ENCODE assay signal across 12 cellular contexts in genomic region chr16:49513040-49513439, GRCh38.
DNase-seq lines count a peak whose midpoint lies in the region; ATAC-seq, FAIRE-seq and TF ChIP-seq lines count a peak whose summit lies in the region.
"Had no signal": no experiment of that assay in that cellular context is flagged by ENCODE, and none has a peak within 500 bp of the region (broad histone marks: within the 10 kb centered on the region; RNA-seq: fewer than 3 reads in every experiment).

No MANE protein-coding gene starts in this region.

- no peaks in the 10 kb centered on the region for H3K79me1 ChIP-seq in H1 (ENCODE audit: low read depth, low read length)

- no peak overlapping the region for H2BK20ac ChIP-seq in H1 (ENCODE audit: low read length)

- POLR2A ChIA-PET in H1 (lab: Charles Lee; ENCODE audit: partially characterized antibody): no interaction called here

- H3K79me2 ChIP-seq in H1 (ENCODE audit: control insufficient read depth in 1 of 2, insufficient read depth in 2 of 2, low read length in 2 of 2): no peaks in the 10 kb centered on the region

- H2AK5ac ChIP-seq in H1 (ENCODE audit: low read depth, low read length): no peak overlapping the region

- H2BK12ac ChIP-seq in H1 (ENCODE audit: low read depth, low read length): no peak overlapping the region

- no peak for FAIRE-seq in H1 (lab: Jason Lieb, UNC)

- peak in 5 of 12 donors; percentile 9 to 24 (median 13) for TF ChIP-seq CTCF in heart left ventricle (IDR thresholded peaks at IDR 0.05)
- peak; percentile 27 for TF ChIP-seq CTCF in NB4 (IDR thresholded peaks at IDR 0.05; ENCODE audit: low read depth, low read length)
- TF ChIP-seq CTCF in H1 (IDR thresholded peaks at IDR 0.05; ENCODE audit: control extremely low read depth in 1 of 3, insufficient read depth in 1 of 3, low read depth in 1 of 3, low read length in 3 of 3): peak; percentile 53 to 61 (median 61)
- TF ChIP-seq CTCF in type B pancreatic cell (conservative IDR thresholded peaks at IDR 0.05): peak; percentile 37

- no peak overlapping the region for H2AFZ ChIP-seq in H1 (ENCODE audit: low read length)

- H4K8ac ChIP-seq in H1 (ENCODE audit: extremely low read depth, insufficient read depth, low read length): no peak overlapping the region

- H3K4me3 ChIP-seq in heart left ventricle (no peak overlapping the region), NB4 (ENCODE audit: low read depth, low read length) (no peak overlapping the region), H1 (ENCODE audit: extremely low read depth in 1 of 4, insufficient read depth in 2 of 4, low read depth in 3 of 4, low read length in 4 of 4) (no peak overlapping the region)
- H3K4me3 ChIP-seq: SK-N-MC, tibial artery had no signal

- ATAC-seq in heart left ventricle (peak in 3 of 4 donors; percentile 29 to 69 (median 47)), Right ventricle myocardium inferior (no peak), HG02763 (IDR thresholded peaks at IDR 0.05; ENCODE audit: unreplicated experiment) (no peak)

- no peak overlapping the region for H2BK15ac ChIP-seq in H1 (ENCODE audit: low read length)

- TF ChIP-seq POLR2A in heart left ventricle (IDR thresholded peaks at IDR 0.05): no peak
- TF ChIP-seq POLR2A in NB4 (IDR thresholded peaks at IDR 0.05; ENCODE audit: extremely low read depth, insufficient read length): no peak
- TF ChIP-seq POLR2A in H1 (IDR thresholded peaks at IDR 0.05; ENCODE audit: control extremely low read depth in 1 of 2, low read depth in 2 of 2, low read length in 2 of 2): no peak

- no peak overlapping the region for H2BK5ac ChIP-seq in H1 (ENCODE audit: low read depth, low read length)

- no peak for TF ChIP-seq EP300 in H1 (IDR thresholded peaks at IDR 0.05; ENCODE audit: borderline replicate concordance in 1 of 2, low read depth in 2 of 2, low read length in 2 of 2)

- H3K9me3 Mint-ChIP-seq in type B pancreatic cell: no peaks in the 10 kb centered on the region
- H3K9me3 Mint-ChIP-seq: CD14-positive monocyte had no signal

- H3K27me3 Mint-ChIP-seq in type B pancreatic cell: no peaks in the 10 kb centered on the region

- no peak overlapping the region for H3K56ac ChIP-seq in H1 (replicated peaks; ENCODE audit: insufficient read length, low read depth, low read length)

- no peak overlapping the region for H2BK120ac ChIP-seq in H1 (replicated peaks; ENCODE audit: low read depth, low read length)

- peaks cover 3% of the 10 kb centered on the region; the same call in 1 of the 2 replicates for H3K23me2 ChIP-seq in H1 (ENCODE audit: low read depth, low read length)

- H3K4me2 ChIP-seq in H1 (ENCODE audit: insufficient read depth in 1 of 2, low read depth in 2 of 2, low read length in 2 of 2): no peak overlapping the region

- no peaks in the 10 kb centered on the region for H3K36me3 Mint-ChIP-seq in type B pancreatic cell
- H3K36me3 Mint-ChIP-seq: CD14-positive monocyte had no signal

- H3K4me1 ChIP-seq in heart left ventricle (no peaks in the 10 kb centered on the region), H1 (replicated peaks in 1 of 4; ENCODE audit: control insufficient read depth in 3 of 4, insufficient read depth in 4 of 4, low read length in 3 of 4) (no peaks in the 10 kb centered on the region)
- H3K4me1 ChIP-seq: tibial artery had no signal

- no peak overlapping the region for H3K14ac ChIP-seq in H1 (ENCODE audit: insufficient read length)

- H3K36me3 ChIP-seq in heart left ventricle (peaks cover 0 to 3% (median 0%) of the 10 kb centered on the region in 9 donors), H1 (ENCODE audit: control insufficient read depth in 2 of 4, insufficient read depth in 4 of 4, low read length in 3 of 4) (no peaks in the 10 kb centered on the region)
- H3K36me3 ChIP-seq: tibial artery had no signal

- H3K27me3 ChIP-seq in heart left ventricle (no peaks in the 10 kb centered on the region), H1 (replicated peaks in 1 of 4; ENCODE audit: control insufficient read depth in 3 of 4, extremely low read depth in 1 of 4, insufficient read depth in 3 of 4, low read length in 3 of 4) (no peaks in the 10 kb centered on the region)
- H3K27me3 ChIP-seq: tibial artery had no signal

- intact Hi-C loops in heart left ventricle (cut with DNase I) (no loop called here), Right ventricle myocardium inferior (cut with DNase I) (no loop called here), posterior vena cava (cut with DNase I) (no loop called here)

- H3K9ac ChIP-seq in H1 (replicated peaks in 1 of 4; ENCODE audit: extremely low read depth in 1 of 4, low read depth in 3 of 4, low read length in 3 of 4): no peak overlapping the region

- H3K4me1 Mint-ChIP-seq in type B pancreatic cell (ENCODE audit: unreplicated experiment): peaks cover 8% of the 10 kb centered on the region
- H3K4me1 Mint-ChIP-seq: CD14-positive monocyte had no signal

- no peak overlapping the region for H3K27ac Mint-ChIP-seq in type B pancreatic cell

- CTCF ChIA-PET in H1 (lab: Charles Lee; ENCODE audit: partially characterized antibody): interaction anchor here (0.6 to 3.7 kb wide), 9 partner anchors 9 to 184 kb away, joined by 3 to 26 read pairs (median 5); no protein-coding TSS in a partner anchor

- H4K20me1 ChIP-seq in H1 (replicated peaks in 1 of 2; ENCODE audit: control insufficient read depth in 1 of 2, insufficient read depth in 2 of 2, low read length in 2 of 2): peaks cover 0 to 4% of the 10 kb centered on the region in 2 experiments

- peak; percentile 65 to 77 for TF ChIP-seq RAD21 in H1 (IDR thresholded peaks at IDR 0.05 in 1 of 2, conservative IDR thresholded peaks at IDR 0.05 in 1 of 2; ENCODE audit: low read depth in 2 of 2, low read length in 2 of 2)

- no peak overlapping the region for H3K23ac ChIP-seq in H1 (ENCODE audit: insufficient read length)

- no peak overlapping the region for H4K5ac ChIP-seq in H1 (ENCODE audit: insufficient read length, low read depth, low read length)

- no peak overlapping the region for H4K91ac ChIP-seq in H1 (replicated peaks; ENCODE audit: insufficient read length, low read length)

- H3K27ac ChIP-seq in heart left ventricle (no peak overlapping the region), H1 (ENCODE audit: low read depth, low read length) (no peak overlapping the region)
- H3K27ac ChIP-seq: SK-N-MC, tibial artery had no signal

- no peak overlapping the region for H3K4ac ChIP-seq in H1 (replicated peaks; ENCODE audit: insufficient read length, low read depth, low read length)

- WGBS in heart left ventricle, 4 donors: 67 to 81% (median 77%) methylated on average over 7 of the region's 7 CpGs
- WGBS in H1 (ENCODE audit: extremely low coverage in 1 of 2, insufficient coverage in 1 of 2, insufficient read length in 1 of 2, insufficient replicate concordance in 2 of 2, low coverage in 1 of 2, low lambda C conversion rate in 2 of 2, missing lambda C conversion rate in 1 of 2), 2 experiments: 88% methylated on average over 7 of the region's 7 CpGs; no CpG with 5 or more reads in 1 of the 2 experiments

- no peaks in the 10 kb centered on the region for H3K9me3 ChIP-seq in heart left ventricle
- H3K9me3 ChIP-seq in H1 (ENCODE audit: insufficient read depth in 2 of 2, low read depth in 1 of 2, low read length in 1 of 2): no peaks in the 10 kb centered on the region
- H3K9me3 ChIP-seq: tibial artery had no signal

- no peak for DNase-seq in heart left ventricle
- no peak for DNase-seq in Right ventricle myocardium inferior (ENCODE audit: missing footprints)
- DNase-seq in NB4 (ENCODE audit: low read depth): peak; percentile 64
- no peak for DNase-seq in H1 (ENCODE audit: low read depth in 1 of 2, low spot score in 2 of 2)
- no peak for DNase-seq in type B pancreatic cell (ENCODE audit: extremely low spot score, unreplicated experiment)
- no peak for DNase-seq in NCI-H1048 (lab: John Stamatoyannopoulos, UW)
- no peak for DNase-seq in posterior vena cava (ENCODE audit: low spot score)
- DNase-seq: left cardiac atrium, tibial artery had no signal

- no peak overlapping the region for H3K18ac ChIP-seq in H1 (ENCODE audit: extremely low read depth, low read length)

- H3K4me3 Mint-ChIP-seq in type B pancreatic cell: no peak overlapping the region
- H3K4me3 Mint-ChIP-seq: CD14-positive monocyte had no signal

TF ChIP-seq in H1, 55 proteins besides CTCF, POLR2A, EP300 and RAD21:
- TF ChIP-seq TBP (IDR thresholded peaks at IDR 0.05; ENCODE audit: low read depth, low read length) (no peak), CTBP2 (IDR thresholded peaks at IDR 0.05; ENCODE audit: borderline replicate concordance, insufficient read depth, insufficient read length, low read length) (no peak), TAF1 (IDR thresholded peaks at IDR 0.05; ENCODE audit: low read depth, low read length) (no peak), CHD2 (IDR thresholded peaks at IDR 0.05; ENCODE audit: low read length) (no peak), POU5F1 (IDR thresholded peaks at IDR 0.05; ENCODE audit: low read depth, low read length) (no peak), PHF8 (conservative IDR thresholded peaks at IDR 0.05; ENCODE audit: low read depth, low read length) (no peak), KDM5A (IDR thresholded peaks at IDR 0.05; ENCODE audit: low read length) (no peak), GABPA (IDR thresholded peaks at IDR 0.05; ENCODE audit: borderline replicate concordance, insufficient read depth, low read length) (no peak; the same call in 1 of the 2 replicates), HDAC2 (IDR thresholded peaks at IDR 0.05; ENCODE audit: borderline replicate concordance in 1 of 2, low read depth in 2 of 2, low read length in 2 of 2) (no peak), SIRT6 (IDR thresholded peaks at IDR 0.05; ENCODE audit: low read length) (no peak), SRF (IDR thresholded peaks at IDR 0.05; ENCODE audit: low read depth, low read length) (no peak), CEBPB (IDR thresholded peaks at IDR 0.05; ENCODE audit: low read depth, low read length) (no peak), SP4 (IDR thresholded peaks at IDR 0.05; ENCODE audit: low read length) (no peak), ATF2 (IDR thresholded peaks at IDR 0.05; ENCODE audit: low read length) (no peak), EZH2 (IDR thresholded peaks at IDR 0.05; ENCODE audit: low read depth, low read length, severe bottlenecking) (no peak), BCL11A (IDR thresholded peaks at IDR 0.05; ENCODE audit: low read depth in 2 of 2, low read length in 2 of 2) (no peak)

Comparison
In these comparisons a context has a peak if more than half of its experiments do, and no peak if none do; other contexts are left out.
1. ATAC-seq: peak in heart left ventricle (3 of 4); none in Right ventricle myocardium inferior (single experiment) and HG02763 (single experiment).